ENCODE assay signal across 9 cellular contexts in the genomic region with DNA sequence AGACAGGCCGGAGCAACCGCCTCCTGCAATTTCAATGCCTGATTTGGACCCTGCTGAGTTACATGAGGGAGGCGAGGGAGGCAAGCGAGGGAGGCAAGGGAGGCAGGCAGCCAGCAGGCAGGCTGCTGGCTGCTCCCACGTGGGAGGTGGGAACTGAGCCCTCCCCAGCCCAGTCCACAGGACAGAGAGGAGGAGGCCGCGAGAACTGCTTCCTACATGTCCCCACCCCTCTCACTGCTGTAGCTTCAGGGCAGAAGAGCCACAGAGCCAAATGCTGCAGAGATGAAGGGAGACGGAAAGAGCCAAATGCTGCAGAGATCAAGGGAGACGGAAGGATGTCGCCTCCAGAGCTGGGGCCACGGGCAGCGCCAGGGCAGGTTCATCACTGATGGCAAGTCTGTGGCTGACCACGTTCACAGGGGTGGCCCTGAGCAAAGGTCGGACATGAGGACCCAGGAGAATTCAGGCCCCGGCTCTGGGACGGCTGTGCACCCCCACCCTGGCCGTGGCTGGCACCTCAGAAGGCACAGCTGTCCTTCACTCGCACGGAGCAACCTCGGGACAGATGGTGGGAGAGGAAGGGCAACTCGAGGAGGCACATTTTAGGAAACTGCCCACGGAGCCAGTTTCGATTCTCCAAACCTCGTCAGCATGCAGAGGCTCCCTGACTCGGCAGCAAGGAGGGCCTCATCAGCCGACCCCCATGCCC. TPM values are rescaled to one million over a fixed set of nuclear protein-coding genes. Genes with fewer than 3 reads are reported as not detected.
DNase-seq lines count a peak whose midpoint lies in the region; ATAC-seq and TF ChIP-seq lines count a peak whose summit lies in the region.
"Had no signal": no experiment of that assay in that cellular context is flagged by ENCODE, and none has a peak within 500 bp of the region (broad histone marks: within the 10 kb centered on the region; RNA-seq: fewer than 3 reads in every experiment).

No MANE protein-coding gene starts in this region.

- H3K4me3 Mint-ChIP-seq in natural killer cell (peak overlapping the region; percentile 25), progenitor cell of endocrine pancreas (ENCODE audit: low read depth) (no peak overlapping the region)
- no peak overlapping the region for H3K4me3 Mint-ChIP-seq in natural killer cell treated with Interleukin-12 subunit alpha and Interleukin-12 subunit beta and Interleukin-15 and Interleukin-18, amount 100 ng/mL, for 72 hours

- H3K36me3 ChIP-seq in mucosa of rectum (ENCODE audit: control insufficient read depth in 2 of 2, insufficient read depth in 2 of 2, low read length in 2 of 2) (peaks cover 4 to 7% of the 10 kb centered on the region in 2 donors), upper lobe of right lung (no peaks in the 10 kb centered on the region)

- no peak overlapping the region for H3K27ac Mint-ChIP-seq in natural killer cell
- no peak overlapping the region for H3K27ac Mint-ChIP-seq in natural killer cell treated with Interleukin-12 subunit alpha and Interleukin-12 subunit beta and Interleukin-15 and Interleukin-18, amount 100 ng/mL, for 72 hours
- no peak overlapping the region for H3K27ac Mint-ChIP-seq in progenitor cell of endocrine pancreas

- intact Hi-C loops in natural killer cell (cut with micrococcal nuclease) (no loop called here), upper lobe of right lung (cut with DNase I) (no loop called here)

- ATAC-seq in natural killer cell: peak in 1 of 3 donors; percentile 32
- ATAC-seq in natural killer cell treated with Interleukin-12 subunit alpha and Interleukin-12 subunit beta and Interleukin-15 and Interleukin-18, amount 100 ng/mL, for 72 hours: no peak
- peak; percentile 46 for ATAC-seq in upper lobe of right lung
- no peak for ATAC-seq in HG02642 (IDR thresholded peaks at IDR 0.05; ENCODE audit: poor library complexity, unreplicated experiment)

- H3K4me1 ChIP-seq in mucosa of rectum (ENCODE audit: control insufficient read depth in 2 of 2, insufficient read depth in 2 of 2, low read length in 2 of 2) (peaks cover 0 to 4% of the 10 kb centered on the region in 2 donors), upper lobe of right lung (peaks cover 36% of the 10 kb centered on the region)

- H3K27me3 ChIP-seq in mucosa of rectum (ENCODE audit: control insufficient read depth in 2 of 2, insufficient read depth in 2 of 2, low read length in 2 of 2): no peaks in the 10 kb centered on the region
- no peaks in the 10 kb centered on the region for H3K27me3 ChIP-seq in upper lobe of right lung

- no peak overlapping the region for H3K9ac ChIP-seq in mucosa of rectum (ENCODE audit: low read depth in 1 of 2, low read length in 2 of 2)

- H3K9me3 Mint-ChIP-seq in natural killer cell (no peaks in the 10 kb centered on the region), progenitor cell of endocrine pancreas (ENCODE audit: low read depth) (no peaks in the 10 kb centered on the region)
- no peaks in the 10 kb centered on the region for H3K9me3 Mint-ChIP-seq in natural killer cell treated with Interleukin-12 subunit alpha and Interleukin-12 subunit beta and Interleukin-15 and Interleukin-18, amount 100 ng/mL, for 72 hours

- H3K27ac ChIP-seq in coronary artery: peak overlapping the region; percentile 18 to 80
- peak overlapping the region; percentile 32 to 56 for H3K27ac ChIP-seq in mucosa of rectum (ENCODE audit: low read depth in 2 of 2, low read length in 2 of 2)
- H3K27ac ChIP-seq in upper lobe of right lung: peak overlapping the region; percentile 24
- H3K27ac ChIP-seq: C4-2B had no signal

- H3K36me3 Mint-ChIP-seq in natural killer cell (no peaks in the 10 kb centered on the region), progenitor cell of endocrine pancreas (ENCODE audit: insufficient read depth) (peaks cover 3% of the 10 kb centered on the region)
- H3K36me3 Mint-ChIP-seq in natural killer cell treated with Interleukin-12 subunit alpha and Interleukin-12 subunit beta and Interleukin-15 and Interleukin-18, amount 100 ng/mL, for 72 hours: no peaks in the 10 kb centered on the region

- DNase-seq in natural killer cell: no peak
- no peak for DNase-seq in natural killer cell treated with Interleukin-12 subunit alpha and Interleukin-12 subunit beta and Interleukin-15 and Interleukin-18, amount 100 ng/mL, for 72 hours (ENCODE audit: low spot score)
- DNase-seq in coronary artery (ENCODE audit: low spot score): no peak
- DNase-seq in upper lobe of right lung: peak; percentile 70
- DNase-seq in NCI-H2227 (lab: John Stamatoyannopoulos, UW; ENCODE audit: unreplicated experiment): no peak
- DNase-seq in progenitor cell of endocrine pancreas (ENCODE audit: low spot score, unreplicated experiment): no peak

- TF ChIP-seq CTCF in natural killer cell (IDR thresholded peaks at IDR 0.05): no peak
- TF ChIP-seq CTCF in coronary artery (IDR thresholded peaks at IDR 0.05): no peak
- no peak for TF ChIP-seq CTCF in upper lobe of right lung (IDR thresholded peaks at IDR 0.05)
- no peak for TF ChIP-seq CTCF in progenitor cell of endocrine pancreas (IDR thresholded peaks at IDR 0.05; ENCODE audit: unreplicated experiment)

- H3K4me3 ChIP-seq in coronary artery (peak overlapping the region; percentile 53), mucosa of rectum (ENCODE audit: low read length in 2 of 2) (peak overlapping the region; percentile 13 to 33), upper lobe of right lung (peak overlapping the region; percentile 16)

- peaks cover 0 to 8% of the 10 kb centered on the region in 2 donors for H3K27me3 Mint-ChIP-seq in natural killer cell (ENCODE audit: low read depth in 2 of 2)
- H3K27me3 Mint-ChIP-seq in natural killer cell treated with Interleukin-12 subunit alpha and Interleukin-12 subunit beta and Interleukin-15 and Interleukin-18, amount 100 ng/mL, for 72 hours: peaks cover 0 to 12% of the 10 kb centered on the region in 2 donors
- no peaks in the 10 kb centered on the region for H3K27me3 Mint-ChIP-seq in progenitor cell of endocrine pancreas

- H3K9me3 ChIP-seq in mucosa of rectum (ENCODE audit: control insufficient read depth in 2 of 2, low read length in 2 of 2): no peaks in the 10 kb centered on the region
- H3K9me3 ChIP-seq in upper lobe of right lung: no peaks in the 10 kb centered on the region

- H3K4me1 Mint-ChIP-seq in natural killer cell (peaks cover 23% of the 10 kb centered on the region in 2 donors), progenitor cell of endocrine pancreas (ENCODE audit: low read depth) (peaks cover 14% of the 10 kb centered on the region)
- H3K4me1 Mint-ChIP-seq in natural killer cell treated with Interleukin-12 subunit alpha and Interleukin-12 subunit beta and Interleukin-15 and Interleukin-18, amount 100 ng/mL, for 72 hours (ENCODE audit: low read depth in 2 of 2): peaks cover 6 to 23% of the 10 kb centered on the region in 2 donors

RNA-seq across cellular contexts. Expression of a gene that starts 21.5 kb away (rescaled TPM):
- 1 to 10 TPM; 7.2 to 9.9 (median 7.9) TPM for total RNA-seq in natural killer cell
- 1 to 10 TPM; 2.6 to 6.8 TPM for total RNA-seq in natural killer cell treated with Interleukin-12 subunit alpha and Interleukin-12 subunit beta and Interleukin-15 and Interleukin-18, amount 100 ng/mL, for 72 hours
- 33.3 TPM for total RNA-seq in upper lobe of right lung
- total RNA-seq in progenitor cell of endocrine pancreas: 47.6 and 47.8 TPM in 2 replicates
